ENCODE assay signal across 16 cellular contexts in the genomic region with DNA sequence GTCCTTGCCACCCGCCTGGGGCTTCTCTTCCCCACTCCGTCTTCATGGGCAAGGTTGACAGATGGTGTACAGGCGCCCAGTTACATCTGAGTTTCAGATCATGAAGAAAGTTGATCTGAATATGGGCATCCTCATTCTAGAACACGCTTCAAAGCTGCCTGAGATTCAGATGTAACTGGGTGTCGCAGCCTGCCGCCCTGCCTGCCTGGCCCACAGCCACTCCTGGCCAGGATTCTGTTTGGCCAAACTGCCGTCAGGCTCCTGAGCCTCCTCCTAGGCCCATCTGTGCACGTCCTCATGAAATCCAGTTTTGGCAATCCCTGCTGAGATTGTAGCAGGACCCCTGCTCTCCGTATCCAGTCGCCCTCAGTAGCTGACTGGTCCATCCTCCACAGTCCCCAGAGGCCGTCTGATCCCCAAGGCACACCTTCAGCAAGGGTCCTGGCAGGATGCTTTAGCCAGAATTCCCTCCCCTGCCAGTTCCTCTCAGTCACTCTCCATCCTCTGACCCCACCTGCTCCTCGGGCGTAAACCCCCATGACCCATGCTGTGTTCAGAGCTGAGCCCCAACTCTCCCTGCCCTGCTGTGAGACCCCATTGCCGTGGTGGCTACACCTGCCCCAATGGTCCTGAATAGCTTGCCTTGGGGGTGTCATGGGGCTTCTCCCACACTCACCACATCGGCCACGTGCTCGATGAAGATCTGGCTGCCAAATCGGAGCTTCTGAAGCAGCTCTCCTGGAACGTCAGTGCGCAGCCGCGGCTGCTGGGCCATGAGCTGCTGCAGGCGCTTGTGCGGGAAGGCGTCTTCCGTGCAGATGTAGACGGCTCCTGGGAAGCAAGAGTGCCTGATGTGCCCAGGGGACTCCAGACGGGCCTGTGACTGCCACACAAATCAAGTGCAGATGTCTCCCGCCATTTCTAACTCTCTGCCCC. TPM values are rescaled to one million over a fixed set of nuclear protein-coding genes. Genes with fewer than 3 reads are reported as not detected.
DNase-seq lines count a peak whose midpoint lies in the region; TF ChIP-seq lines count a peak whose summit lies in the region.
"Had no signal": no experiment of that assay in that cellular context is flagged by ENCODE, and none has a peak within 500 bp of the region (broad histone marks: within the 10 kb centered on the region; RNA-seq: fewer than 3 reads in every experiment).

No MANE protein-coding gene starts in this region.

- no peak overlapping the region for H3K4me2 ChIP-seq in osteoblast (ENCODE audit: insufficient read depth, low read length)

- TF ChIP-seq POLR2A in prostate gland (IDR thresholded peaks at IDR 0.05), result no peak

- WGBS in prostate gland, result 81% methylated on average over 29 of the region's 29 CpGs

- intact Hi-C loops in prostate gland (cut with DNase I), result no loop called here

- H3K27me3 ChIP-seq in osteoblast (ENCODE audit: insufficient read depth, low read length) (no peaks in the 10 kb centered on the region), prostate gland (replicated peaks; ENCODE audit: insufficient read depth) (no peaks in the 10 kb centered on the region)
- H3K27me3 ChIP-seq: body of pancreas had no signal

- H3K79me2 ChIP-seq in osteoblast (ENCODE audit: insufficient read depth, low read length), result peaks cover 24% of the 10 kb centered on the region

- H3K27ac ChIP-seq in osteoblast (ENCODE audit: low read depth, low read length) (no peak overlapping the region), prostate gland (no peak overlapping the region)
- H3K27ac ChIP-seq: body of pancreas had no signal

- no peaks in the 10 kb centered on the region for H3K9me3 Mint-ChIP-seq in activated T-cell treated with anti-CD3 and anti-CD28 coated beads, Interleukin-2, amount 50 U/mL, for 24 hours
- H3K9me3 Mint-ChIP-seq in chondrocyte (ENCODE audit: low read depth), result no peaks in the 10 kb centered on the region
- no peaks in the 10 kb centered on the region for H3K9me3 Mint-ChIP-seq in progenitor cell of endocrine pancreas (ENCODE audit: low read depth)
- H3K9me3 Mint-ChIP-seq: activated T-helper 2 cell treated with anti-CD3 and anti-CD28 coated beads, Interferon-gamma antibody, Interleukin-2, Interleukin-4, amounts not matched to agents 10 μg/mL and 5 μg/mL and 100 μg/mL, durations not matched to agents 14 hours and 24 hours and 36 hours had no signal

- peaks cover 9% of the 10 kb centered on the region for H4K20me1 ChIP-seq in osteoblast (ENCODE audit: insufficient read depth, low read length)

- peaks cover 90% of the 10 kb centered on the region for H3K36me3 Mint-ChIP-seq in activated T-cell treated with anti-CD3 and anti-CD28 coated beads, Interleukin-2, amount 50 U/mL, for 24 hours (ENCODE audit: low read depth)
- H3K36me3 Mint-ChIP-seq in chondrocyte (ENCODE audit: low read depth), result peaks cover 15% of the 10 kb centered on the region
- peaks cover 2% of the 10 kb centered on the region for H3K36me3 Mint-ChIP-seq in progenitor cell of endocrine pancreas (ENCODE audit: insufficient read depth)

- H3K4me1 ChIP-seq in osteoblast (ENCODE audit: insufficient read depth, low read length) (no peaks in the 10 kb centered on the region), prostate gland (replicated peaks) (peaks cover 33% of the 10 kb centered on the region)
- H3K4me1 ChIP-seq: HAP-1 had no signal

- H3K4me3 Mint-ChIP-seq in activated T-cell treated with anti-CD3 and anti-CD28 coated beads, Interleukin-2, amount 50 U/mL, for 24 hours, result no peak overlapping the region
- H3K4me3 Mint-ChIP-seq in chondrocyte (ENCODE audit: unreplicated experiment), result no peak overlapping the region
- no peak overlapping the region for H3K4me3 Mint-ChIP-seq in progenitor cell of endocrine pancreas (ENCODE audit: low read depth)

- H3K4me3 ChIP-seq in osteoblast (ENCODE audit: insufficient read depth, low read length), result no peak overlapping the region
- H3K4me3 ChIP-seq in prostate gland, result no peak overlapping the region
- H3K4me3 ChIP-seq: body of pancreas, HAP-1, lung had no signal

- no peaks in the 10 kb centered on the region for H3K4me1 Mint-ChIP-seq in activated T-cell treated with anti-CD3 and anti-CD28 coated beads, Interleukin-2, amount 50 U/mL, for 24 hours (ENCODE audit: low read depth)
- peaks cover 2% of the 10 kb centered on the region for H3K4me1 Mint-ChIP-seq in chondrocyte (ENCODE audit: low read depth)
- no peaks in the 10 kb centered on the region for H3K4me1 Mint-ChIP-seq in progenitor cell of endocrine pancreas (ENCODE audit: low read depth)

- no peak overlapping the region for H2AFZ ChIP-seq in osteoblast (ENCODE audit: low read length)

- H3K27ac Mint-ChIP-seq in activated T-cell treated with anti-CD3 and anti-CD28 coated beads, Interleukin-2, amount 50 U/mL, for 24 hours, result peak overlapping the region; percentile 76
- H3K27ac Mint-ChIP-seq in chondrocyte (ENCODE audit: unreplicated experiment) (peak overlapping the region; percentile 8), progenitor cell of endocrine pancreas (no peak overlapping the region)
- H3K27ac Mint-ChIP-seq: activated T-helper 2 cell treated with anti-CD3 and anti-CD28 coated beads, Interferon-gamma antibody, Interleukin-2, Interleukin-4, amounts not matched to agents 10 μg/mL and 5 μg/mL and 100 μg/mL, durations not matched to agents 14 hours and 24 hours and 36 hours had no signal

- H3K27me3 Mint-ChIP-seq in activated T-cell treated with anti-CD3 and anti-CD28 coated beads, Interleukin-2, amount 50 U/mL, for 24 hours, result no peaks in the 10 kb centered on the region
- H3K27me3 Mint-ChIP-seq in chondrocyte (ENCODE audit: low read depth) (no peaks in the 10 kb centered on the region), progenitor cell of endocrine pancreas (no peaks in the 10 kb centered on the region)

- no peak for DNase-seq in activated T-cell treated with anti-CD3 and anti-CD28 coated beads, Interleukin-2, amount 50 U/mL, for 24 hours
- DNase-seq in activated T-cell treated with anti-CD3 and anti-CD28 coated beads, Interleukin-2, amount 50 U/mL, for 48 hours, result no peak
- DNase-seq in NCI-H1694 treated with DMSO at 0.1 percent for 48 hours (lab: John Stamatoyannopoulos, UW) (peak; percentile 32), chondrocyte (ENCODE audit: low spot score) (no peak), osteoblast (ENCODE audit: insufficient read length, low spot score, missing footprints) (peak; percentile 69), progenitor cell of endocrine pancreas (ENCODE audit: low spot score, unreplicated experiment) (no peak), COR-L47 (lab: John Stamatoyannopoulos, UW) (no peak), prostate gland (ENCODE audit: low spot score) (no peak)
- DNase-seq: body of pancreas; Kasumi-1; NCI-H187; stimulated activated naive CD4-positive, alpha-beta T cell; T-helper 9 cell had no signal

- peaks cover 70% of the 10 kb centered on the region for H3K36me3 ChIP-seq in osteoblast (ENCODE audit: insufficient read depth, low read length)
- H3K36me3 ChIP-seq in prostate gland, result no peaks in the 10 kb centered on the region

- H3K9me3 ChIP-seq in osteoblast (ENCODE audit: low read depth, low read length) (no peaks in the 10 kb centered on the region), prostate gland (no peaks in the 10 kb centered on the region)
- H3K9me3 ChIP-seq: body of pancreas, HAP-1 had no signal

- TF ChIP-seq CTCF in chondrocyte (IDR thresholded peaks at IDR 0.05) (no peak), osteoblast (IDR thresholded peaks at IDR 0.05; ENCODE audit: extremely low read depth, low read depth, low read length) (no peak), progenitor cell of endocrine pancreas (IDR thresholded peaks at IDR 0.05; ENCODE audit: unreplicated experiment) (no peak), prostate gland (IDR thresholded peaks at IDR 0.05) (no peak)

RNA-seq across cellular contexts. Expression of a gene that starts 12.5 kb away (rescaled TPM):
- total RNA-seq in chondrocyte (3.4 to 9.9 TPM (median 6.6 TPM) in 3 replicates), osteoblast (4.3 and 5.0 TPM in 2 replicates), progenitor cell of endocrine pancreas (25.7 and 30.2 TPM in 2 replicates), prostate gland (10 to 100 TPM; 24.7 to 33.2 TPM)

RNA-seq across cellular contexts. Expression of a gene that starts 12.8 kb away (rescaled TPM):
- total RNA-seq in chondrocyte, result 68.6 to 84.3 TPM (median 68.6 TPM) in 3 replicates
- total RNA-seq in osteoblast, result 36.9 and 39.8 TPM in 2 replicates
- 47.2 and 52.5 TPM in 2 replicates for total RNA-seq in progenitor cell of endocrine pancreas
- total RNA-seq in prostate gland, result 100 to 1,000 TPM; 162 to 215 TPM

Comparison
In these comparisons a context has a peak if more than half of its experiments do, and no peak if none do; other contexts are left out.
1. DNase-seq: peak in NCI-H1694 treated with DMSO at 0.1 percent for 48 hours (single experiment) and osteoblast (single experiment); none in activated T-cell treated with anti-CD3 and anti-CD28 coated beads, Interleukin-2, amount 50 U/mL, for 24 hours (single experiment), activated T-cell treated with anti-CD3 and anti-CD28 coated beads, Interleukin-2, amount 50 U/mL, for 48 hours (0 of 2), chondrocyte (single experiment), progenitor cell of endocrine pancreas (single experiment), COR-L47 (single experiment) and prostate gland (single experiment).